ENCODE assay signal across 8 cellular contexts in the genomic region with DNA sequence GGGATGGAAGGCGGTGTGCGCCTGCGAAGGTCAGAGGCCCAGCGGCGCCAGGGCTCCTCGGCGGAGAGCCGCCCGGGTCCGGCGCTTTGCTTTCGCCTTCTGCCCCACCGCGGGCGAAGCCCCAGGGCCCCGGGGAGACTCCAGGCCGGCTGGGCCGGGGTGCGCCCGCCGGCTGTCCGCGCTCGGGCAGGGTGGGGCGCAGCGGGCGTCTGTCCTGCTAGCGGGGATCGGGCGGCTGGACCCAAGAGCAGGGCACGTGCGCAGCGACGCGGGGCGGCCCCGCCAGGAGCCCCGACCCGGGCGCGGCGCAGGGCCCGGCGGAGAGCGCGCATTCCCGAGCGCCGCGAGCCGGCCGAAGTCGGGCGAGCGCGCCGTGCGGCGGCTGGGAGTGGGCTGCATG. TPM values are rescaled to one million over a fixed set of nuclear protein-coding genes. Genes with fewer than 3 reads are reported as not detected.
A peak's percentile ranks its signal among the peaks of the same experiment; 100 is the strongest.
DNase-seq lines count a peak whose midpoint lies in the region; ATAC-seq and TF ChIP-seq lines count a peak whose summit lies in the region.

No MANE protein-coding gene starts in this region.

- TF ChIP-seq CTCF in cardiac muscle cell (IDR thresholded peaks at IDR 0.05; ENCODE audit: low read depth, low read length) (no peak), vagina (IDR thresholded peaks at IDR 0.05) (no peak)

- peak overlapping the region; percentile 33 for H3K4me3 ChIP-seq in cardiac muscle cell
- H3K4me3 ChIP-seq in adipocyte (ENCODE audit: low read length), result peak overlapping the region; percentile 71
- peak overlapping the region; percentile 55 to 56 for H3K4me3 ChIP-seq in vagina

- H3K4me1 ChIP-seq in cardiac muscle cell (ENCODE audit: low read depth) (no peaks in the 10 kb centered on the region), adipocyte (ENCODE audit: control insufficient read depth, insufficient read depth, low read length) (peaks cover 18% of the 10 kb centered on the region), vagina (peaks cover 7% of the 10 kb centered on the region)

- intact Hi-C loops in Right ventricle myocardium superior (cut with DNase I) (loop anchor here (10.0 kb wide), 1 partner anchor 56 kb away; no protein-coding TSS in a partner anchor), vagina (cut with DNase I) (no loop called here)

- H3K27me3 ChIP-seq in cardiac muscle cell, result peaks cover 100% of the 10 kb centered on the region
- no peaks in the 10 kb centered on the region for H3K27me3 ChIP-seq in adipocyte (replicated peaks; ENCODE audit: control insufficient read depth, insufficient read depth, low read length)
- no peaks in the 10 kb centered on the region for H3K27me3 ChIP-seq in vagina

- H3K36me3 ChIP-seq in cardiac muscle cell, result no peaks in the 10 kb centered on the region
- peaks cover 4% of the 10 kb centered on the region for H3K36me3 ChIP-seq in adipocyte (ENCODE audit: control insufficient read depth, insufficient read depth, low read length, severe bottlenecking)
- no peaks in the 10 kb centered on the region for H3K36me3 ChIP-seq in vagina

- H3K9me3 ChIP-seq in cardiac muscle cell (ENCODE audit: low read depth) (no peaks in the 10 kb centered on the region), adipocyte (ENCODE audit: control insufficient read depth, low read length) (no peaks in the 10 kb centered on the region), vagina (no peaks in the 10 kb centered on the region)

- no peak for TF ChIP-seq POLR2A in vagina (IDR thresholded peaks at IDR 0.05)

- peak; percentile 37 to 42 for DNase-seq in cardiac muscle cell (ENCODE audit: low read depth in 1 of 2, low spot score in 1 of 2)
- DNase-seq in Right ventricle myocardium superior, result no peak
- peak; percentile 59 for DNase-seq in adipocyte (ENCODE audit: low read depth)
- DNase-seq in left kidney (ENCODE audit: low read depth, low spot score), result peak; percentile 62
- no peak for DNase-seq in vagina (ENCODE audit: extremely low spot score in 2 of 2)
- DNase-seq in stimulated activated CD8-positive, alpha-beta memory T cell treated with anti-CD3 and anti-CD28 coated beads, Interleukin-4, amount 100 ng/mL, for 48 hours, result no peak
- DNase-seq in activated CD4-positive, alpha-beta T cell treated with anti-CD3 and anti-CD28 coated beads for 48 hours, result no peak

- H3K27ac ChIP-seq in cardiac muscle cell (no peak overlapping the region), vagina (peak overlapping the region; percentile 48)

- ATAC-seq in Right ventricle myocardium superior (ENCODE audit: poor library complexity) (no peak), HG03196 (IDR thresholded peaks at IDR 0.05; ENCODE audit: unreplicated experiment) (no peak)

- H3K9ac ChIP-seq in adipocyte (ENCODE audit: low read length), result peak overlapping the region; percentile 71

RNA-seq across cellular contexts. Expression of gene ALDH1A3, which starts 0.6 kb away (rescaled TPM):
- total RNA-seq in cardiac muscle cell, result not detected in 2 replicates
- polyA plus RNA-seq in cardiac muscle cell, result 0.28 TPM in 1 of 2 replicates, not detected in the other
- 2.9 TPM for total RNA-seq in Right ventricle myocardium superior
- total RNA-seq in vagina, result 62.9 TPM

RNA-seq across cellular contexts. Expression of gene LRRK1, which starts 40.1 kb away (rescaled TPM):
- total RNA-seq in cardiac muscle cell (0.39 and 1.0 TPM in 2 replicates), Right ventricle myocardium superior (3.0 TPM), vagina (21.1 TPM)
- polyA plus RNA-seq in cardiac muscle cell, result 0.12 and 0.72 TPM in 2 replicates

Comparison
In these comparisons a context has a peak if more than half of its experiments do, and no peak if none do; other contexts are left out.
1. DNase-seq: peak in cardiac muscle cell (2 of 2), adipocyte (single experiment) and left kidney (single experiment); none in Right ventricle myocardium superior (single experiment), vagina (0 of 2), stimulated activated CD8-positive, alpha-beta memory T cell treated with anti-CD3 and anti-CD28 coated beads, Interleukin-4, amount 100 ng/mL, for 48 hours (single experiment) and activated CD4-positive, alpha-beta T cell treated with anti-CD3 and anti-CD28 coated beads for 48 hours (single experiment).
2. RNA of gene ALDH1A3, which starts 0.6 kb away (total RNA-seq): 62.9 TPM in vagina (single experiment); 2.9 TPM in Right ventricle myocardium superior (single experiment) and not detected in cardiac muscle cell; every median in the first group is over 10 times any median in the second.
3. Peak in every context shown above with its lines, with median percentiles within 50 percentile points of each other: H3K4me3 ChIP-seq.